In the genomic region with DNA sequence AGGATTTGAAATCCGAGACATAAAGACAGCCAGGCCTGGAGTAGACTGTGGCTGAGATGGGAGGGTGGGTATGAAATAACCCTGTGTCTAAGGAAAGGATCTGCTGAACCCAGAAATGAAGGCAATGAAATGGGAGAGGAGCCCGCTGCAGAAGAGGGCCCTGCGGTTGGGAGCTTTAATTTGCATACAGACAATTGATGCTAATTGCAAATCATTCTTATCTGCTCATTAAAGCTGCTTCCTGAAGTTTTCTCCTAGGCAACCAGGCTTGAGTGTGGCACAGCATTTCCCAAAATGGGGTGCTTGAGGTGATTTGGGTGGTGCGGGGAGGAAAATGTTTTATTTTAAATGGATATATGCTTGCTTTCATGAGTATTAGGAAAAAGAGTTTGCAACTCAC, we compare ENCODE assay signal across 20 cellular contexts. TPM values are rescaled to one million over a fixed set of nuclear protein-coding genes. Genes with fewer than 3 reads are reported as not detected.
DNase-seq lines count a peak whose midpoint lies in the region; ATAC-seq and TF ChIP-seq lines count a peak whose summit lies in the region.
"Had no signal": no experiment of that assay in that cellular context is flagged by ENCODE, and none has a peak within 500 bp of the region (broad histone marks: within the 10 kb centered on the region; RNA-seq: fewer than 3 reads in every experiment).

No MANE protein-coding gene starts in this region.

- H2BK120ac ChIP-seq in mesendoderm (ENCODE audit: low read depth, low read length): no peak overlapping the region

- H2BK5ac ChIP-seq in mesendoderm (ENCODE audit: low read length): no peak overlapping the region

- H3K9ac ChIP-seq in mesendoderm (ENCODE audit: low read length): no peak overlapping the region

- no peaks in the 10 kb centered on the region for H3K79me2 ChIP-seq in mesendoderm (ENCODE audit: control insufficient read depth, insufficient read depth, low read length)

- no CpG with 5 or more reads among the region's 4 CpGs for WGBS in mesendoderm (ENCODE audit: extremely low coverage, insufficient coverage, low lambda C conversion rate)

- no peaks in the 10 kb centered on the region for H3K27me3 ChIP-seq in mesendoderm (ENCODE audit: insufficient read depth, low read length, poor library complexity)
- H3K27me3 ChIP-seq: SJCRH30 had no signal

- intact Hi-C loops in sciatic nerve (cut with DNase I): no loop called here

- no peak overlapping the region for H4K8ac ChIP-seq in mesendoderm (ENCODE audit: low read depth, low read length)

- no peak overlapping the region for H3K4ac ChIP-seq in mesendoderm (ENCODE audit: low read depth, low read length)

- no peak overlapping the region for H2AK5ac ChIP-seq in mesendoderm (ENCODE audit: low read length)

- no peaks in the 10 kb centered on the region for H3K9me3 Mint-ChIP-seq in WTC11
- H3K9me3 Mint-ChIP-seq: T-helper 1 cell treated with Interleukin-12 subunit alpha and Interleukin-12 subunit beta and Interleukin-4 antibody, amounts not matched to agents 30 μg/mL and 1 μg/mL, for 36 hours had no signal

- no peak overlapping the region for H3K18ac ChIP-seq in mesendoderm (ENCODE audit: low read length)

- H3K36me3 ChIP-seq in HEK293 (ENCODE audit: control insufficient read depth in 2 of 2, insufficient read depth in 1 of 2, low read length in 2 of 2): peaks cover 16 to 27% of the 10 kb centered on the region in 2 experiments
- H3K36me3 ChIP-seq in mesendoderm (ENCODE audit: control insufficient read depth, insufficient read depth, low read length): peaks cover 2% of the 10 kb centered on the region

- no peaks in the 10 kb centered on the region for H3K9me3 ChIP-seq in HEK293 (ENCODE audit: control insufficient read depth, insufficient read depth, low read depth, low read length)
- H3K9me3 ChIP-seq: SJCRH30 had no signal

- no peak overlapping the region for H3K4me2 ChIP-seq in mesendoderm (ENCODE audit: low read length)

- POLR2A ChIA-PET in HEK293 (lab: Yijun Ruan, JAX): no interaction called here
- POLR2A ChIA-PET in WTC11 (lab: Charles Lee): no interaction called here

- no peaks in the 10 kb centered on the region for H3K79me1 ChIP-seq in mesendoderm (ENCODE audit: low read length)

- no peak overlapping the region for H4K5ac ChIP-seq in mesendoderm (ENCODE audit: low read length)

- DNase-seq in NCI-H526 treated with DMSO at 0.1 percent for 48 hours (lab: John Stamatoyannopoulos, UW) (peak; percentile 14), WTC11 (ENCODE audit: low spot score) (no peak), mesendoderm (peak; percentile 84), sciatic nerve (ENCODE audit: low spot score) (no peak), amygdala (lab: John Stamatoyannopoulos, UW) (no peak)
- DNase-seq: COR-L47, DMS 273 treated with DMSO at 0.1 percent for 48 hours, DND-41, HCEC 1CT, KBM-7, NCI-H1105 treated with DMSO at 0.1 percent for 48 hours, NCI-H2029 treated with DMSO at 0.1 percent for 48 hours, NCI-H510A, PC-3, SJCRH30 had no signal

- peak overlapping the region; percentile 45 for H3K27ac Mint-ChIP-seq in WTC11
- H3K27ac Mint-ChIP-seq: T-helper 1 cell treated with Interleukin-12 subunit alpha and Interleukin-12 subunit beta and Interleukin-4 antibody, amounts not matched to agents 30 μg/mL and 1 μg/mL, for 36 hours had no signal

- H3K4me3 ChIP-seq in HEK293 (ENCODE audit: low read depth, low read length) (no peak overlapping the region), mesendoderm (ENCODE audit: low read length) (no peak overlapping the region)
- H3K4me3 ChIP-seq: SJCRH30 had no signal

- H2BK15ac ChIP-seq in mesendoderm (replicated peaks; ENCODE audit: low read depth): no peak overlapping the region

- no peak overlapping the region for H3K23ac ChIP-seq in mesendoderm (ENCODE audit: low read length)

- peak overlapping the region; percentile 8; the same call in 1 of the 2 replicates for H3K4me3 Mint-ChIP-seq in WTC11
- H3K4me3 Mint-ChIP-seq: CD14-positive monocyte; T-helper 1 cell treated with Interleukin-12 subunit alpha and Interleukin-12 subunit beta and Interleukin-4 antibody, amounts not matched to agents 30 μg/mL and 1 μg/mL, for 36 hours had no signal

- ATAC-seq in WTC11 (peak; percentile 31), GM21619 (IDR thresholded peaks at IDR 0.05; ENCODE audit: unreplicated experiment) (no peak), HG03159 (IDR thresholded peaks at IDR 0.05; ENCODE audit: unreplicated experiment) (no peak), sciatic nerve (no peak)
- ATAC-seq: PC-3 had no signal

- CTCF ChIA-PET in HEK293 (lab: Yijun Ruan, JAX) (no interaction called here), WTC11 (lab: Charles Lee) (interaction anchor here (1.2 to 2.4 kb wide), 2 partner anchors 25 to 26 kb away, joined by 8 to 10 read pairs; no protein-coding TSS in a partner anchor)

- H3K4me1 ChIP-seq in HEK293 (ENCODE audit: control insufficient read depth, insufficient read depth, low read length) (no peaks in the 10 kb centered on the region), mesendoderm (ENCODE audit: control insufficient read depth, low read depth, low read length) (no peaks in the 10 kb centered on the region)
- H3K4me1 ChIP-seq: SJCRH30 had no signal

- 0 out of 2 replicates have a peak overlapping the region, but pooled peaks have one; percentile 24 for H3K27ac ChIP-seq in HEK293 (ENCODE audit: extremely low read depth, low read depth, low read length)
- H3K27ac ChIP-seq in mesendoderm (ENCODE audit: low read depth, low read length): no peak overlapping the region
- H3K27ac ChIP-seq: SJCRH30 had no signal

- TF ChIP-seq CTCF in HEK293 (tag by site-specific recombination; IDR thresholded peaks at IDR 0.05): no peak
- no peak for TF ChIP-seq CTCF in WTC11 (IDR thresholded peaks at IDR 0.05)

- H3K56ac ChIP-seq in mesendoderm (ENCODE audit: low read length): no peak overlapping the region

- no peaks in the 10 kb centered on the region for H3K27me3 Mint-ChIP-seq in WTC11 (ENCODE audit: low read depth)

- peaks cover 15% of the 10 kb centered on the region for H3K36me3 Mint-ChIP-seq in WTC11

- H3K4me1 Mint-ChIP-seq in WTC11: peaks cover 23% of the 10 kb centered on the region
- H3K4me1 Mint-ChIP-seq: CD14-positive monocyte had no signal

TF ChIP-seq in HEK293, 187 proteins besides CTCF, POLR2A, EP300 and RAD21 (continues in another document):
- TF ChIP-seq ZNF529 (tag by site-specific recombination; IDR thresholded peaks at IDR 0.05; ENCODE audit: insufficient replicate concordance) (no peak), HOXC10 (CRISPR knock-in tag; IDR thresholded peaks at IDR 0.05) (no peak), GFI1B (tag by site-specific recombination; IDR thresholded peaks at IDR 0.05) (no peak), ZFP69B (tag by site-specific recombination; IDR thresholded peaks at IDR 0.05) (no peak), ZNF404 (tag by site-specific recombination; IDR thresholded peaks at IDR 0.05) (no peak), ZNF248 (tag by site-specific recombination; IDR thresholded peaks at IDR 0.05) (no peak)
- TF ChIP-seq, protein P1, sequence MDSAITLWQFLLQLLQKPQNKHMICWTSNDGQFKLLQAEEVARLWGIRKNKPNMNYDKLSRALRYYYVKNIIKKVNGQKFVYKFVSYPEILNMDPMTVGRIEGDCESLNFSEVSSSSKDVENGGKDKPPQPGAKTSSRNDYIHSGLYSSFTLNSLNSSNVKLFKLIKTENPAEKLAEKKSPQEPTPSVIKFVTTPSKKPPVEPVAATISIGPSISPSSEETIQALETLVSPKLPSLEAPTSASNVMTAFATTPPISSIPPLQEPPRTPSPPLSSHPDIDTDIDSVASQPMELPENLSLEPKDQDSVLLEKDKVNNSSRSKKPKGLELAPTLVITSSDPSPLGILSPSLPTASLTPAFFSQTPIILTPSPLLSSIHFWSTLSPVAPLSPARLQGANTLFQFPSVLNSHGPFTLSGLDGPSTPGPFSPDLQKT (IDR thresholded peaks at IDR 0.05; ENCODE audit: borderline replicate concordance, low read depth, low read length): no peak

TF ChIP-seq in WTC11, 78 proteins besides CTCF, POLR2A, EP300 and RAD21:
- TF ChIP-seq, protein P2, sequence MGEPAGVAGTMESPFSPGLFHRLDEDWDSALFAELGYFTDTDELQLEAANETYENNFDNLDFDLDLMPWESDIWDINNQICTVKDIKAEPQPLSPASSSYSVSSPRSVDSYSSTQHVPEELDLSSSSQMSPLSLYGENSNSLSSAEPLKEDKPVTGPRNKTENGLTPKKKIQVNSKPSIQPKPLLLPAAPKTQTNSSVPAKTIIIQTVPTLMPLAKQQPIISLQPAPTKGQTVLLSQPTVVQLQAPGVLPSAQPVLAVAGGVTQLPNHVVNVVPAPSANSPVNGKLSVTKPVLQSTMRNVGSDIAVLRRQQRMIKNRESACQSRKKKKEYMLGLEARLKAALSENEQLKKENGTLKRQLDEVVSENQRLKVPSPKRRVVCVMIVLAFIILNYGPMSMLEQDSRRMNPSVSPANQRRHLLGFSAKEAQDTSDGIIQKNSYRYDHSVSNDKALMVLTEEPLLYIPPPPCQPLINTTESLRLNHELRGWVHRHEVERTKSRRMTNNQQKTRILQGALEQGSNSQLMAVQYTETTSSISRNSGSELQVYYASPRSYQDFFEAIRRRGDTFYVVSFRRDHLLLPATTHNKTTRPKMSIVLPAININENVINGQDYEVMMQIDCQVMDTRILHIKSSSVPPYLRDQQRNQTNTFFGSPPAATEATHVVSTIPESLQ (CRISPR knock-in tag; IDR thresholded peaks at IDR 0.05): no peak
- no peak for TF ChIP-seq FOXJ3 (CRISPR knock-in tag; IDR thresholded peaks at IDR 0.05; ENCODE audit: borderline replicate concordance)

RNA-seq across cellular contexts. Expression of a gene that starts 55.4 kb away (rescaled TPM):
- total RNA-seq in WTC11 (2021) (5.2 to 6.8 TPM (median 5.9 TPM) in 3 replicates), sciatic nerve (not detected)
- polyA plus RNA-seq in mesendoderm (2013, experiment 1 of 2): 4.1 TPM
- polyA plus RNA-seq in mesendoderm (2013, experiment 2 of 2): 3.6 TPM
- polyA plus RNA-seq: CD14-positive monocyte had no signal

Comparison
In these comparisons a context has a peak if more than half of its experiments do, and no peak if none do; other contexts are left out.
1. DNase-seq: peak in NCI-H526 treated with DMSO at 0.1 percent for 48 hours (single experiment) and mesendoderm (single experiment); none in WTC11 (single experiment), sciatic nerve (single experiment) and amygdala (0 of 56).